In the genomic region with DNA sequence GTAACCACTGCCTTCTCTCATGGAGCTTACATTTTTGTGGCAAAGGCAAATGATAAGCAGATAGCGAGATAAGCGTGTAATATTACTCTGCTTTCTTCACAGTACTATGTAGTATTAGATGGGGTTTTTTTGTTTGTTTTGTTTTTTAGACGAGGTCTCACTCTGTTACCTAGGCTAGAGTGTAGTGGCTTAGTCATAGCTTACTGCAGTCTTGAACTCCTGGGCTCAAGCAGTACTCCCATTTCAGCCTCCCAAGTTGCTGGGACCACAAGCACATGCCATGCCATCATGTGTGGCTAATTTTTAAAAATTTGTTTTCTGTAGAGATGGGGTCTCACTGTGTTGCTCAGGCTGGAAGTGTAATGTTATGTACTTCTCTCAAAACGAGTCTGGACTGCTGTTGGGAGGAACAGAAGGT, we compare ENCODE assay signal across 13 cellular contexts.
DNase-seq lines count a peak whose midpoint lies in the region; ATAC-seq and TF ChIP-seq lines count a peak whose summit lies in the region.
"Had no signal": no experiment of that assay in that cellular context is flagged by ENCODE, and none has a peak within 500 bp of the region (broad histone marks: within the 10 kb centered on the region; RNA-seq: fewer than 3 reads in every experiment).

No MANE protein-coding gene starts in this region.

- DNase-seq in activated T-cell treated with anti-CD3 and anti-CD28 coated beads, Interleukin-2, amount 50 U/mL, for 24 hours, result no peak
- DNase-seq in activated T-cell treated with anti-CD3 and anti-CD28 coated beads, Interleukin-2, amount 50 U/mL, for 48 hours, result no peak
- DNase-seq in RPMI8226 (peak; percentile 10), coronary artery (ENCODE audit: low spot score) (no peak), NOMO-1 treated with dmso at 0.1 percent for 144 hours (lab: John Stamatoyannopoulos, UW; ENCODE audit: unreplicated experiment) (no peak), hepatic stellate cell (ENCODE audit: low spot score) (no peak)
- no peak for DNase-seq in stimulated activated naive CD8-positive, alpha-beta T cell treated with anti-CD3 and anti-CD28 coated beads, Interleukin-15, Interleukin-2, amounts not matched to agents 100 U/mL and 50 U/mL, for 24 hours
- DNase-seq: ACHN, kidney, nucleus accumbens, stomach had no signal

- H3K36me3 Mint-ChIP-seq in activated T-cell treated with anti-CD3 and anti-CD28 coated beads, Interleukin-2, amount 50 U/mL, for 24 hours (ENCODE audit: low read depth), result peaks cover 22% of the 10 kb centered on the region

- peak; percentile 54 for ATAC-seq in stimulated activated naive CD8-positive, alpha-beta T cell treated with anti-CD3 and anti-CD28 coated beads, Interleukin-15, Interleukin-2, amounts not matched to agents 100 U/mL and 50 U/mL, for 24 hours
- ATAC-seq in HG03571 (IDR thresholded peaks at IDR 0.05; ENCODE audit: unreplicated experiment), result no peak

- H3K4me3 Mint-ChIP-seq in activated T-cell treated with anti-CD3 and anti-CD28 coated beads, Interleukin-2, amount 50 U/mL, for 24 hours, result peak overlapping the region; percentile 49

- TF ChIP-seq CTCF in coronary artery (IDR thresholded peaks at IDR 0.05), result no peak

- peaks cover 85% of the 10 kb centered on the region for H3K4me1 Mint-ChIP-seq in activated T-cell treated with anti-CD3 and anti-CD28 coated beads, Interleukin-2, amount 50 U/mL, for 24 hours (ENCODE audit: low read depth)

- peak overlapping the region; percentile 86 for H3K27ac Mint-ChIP-seq in activated T-cell treated with anti-CD3 and anti-CD28 coated beads, Interleukin-2, amount 50 U/mL, for 24 hours

- H3K27ac ChIP-seq in coronary artery, result peak overlapping the region; percentile 51 to 57
- H3K27ac ChIP-seq: cardiac muscle cell had no signal

- H3K27me3 Mint-ChIP-seq in activated T-cell treated with anti-CD3 and anti-CD28 coated beads, Interleukin-2, amount 50 U/mL, for 24 hours, result no peaks in the 10 kb centered on the region

- no peaks in the 10 kb centered on the region for H3K9me3 Mint-ChIP-seq in activated T-cell treated with anti-CD3 and anti-CD28 coated beads, Interleukin-2, amount 50 U/mL, for 24 hours

- peak overlapping the region; percentile 33 for H3K4me3 ChIP-seq in coronary artery
- H3K4me3 ChIP-seq: cardiac muscle cell, stomach had no signal
